Comparison of ENCODE assay signal across 18 cellular contexts in genomic region chr5:57258052-57258451, GRCh38.
DNase-seq lines count a peak whose midpoint lies in the region; ATAC-seq, FAIRE-seq and TF ChIP-seq lines count a peak whose summit lies in the region.
"Had no signal": no experiment of that assay in that cellular context is flagged by ENCODE, and none has a peak within 500 bp of the region (broad histone marks: within the 10 kb centered on the region; RNA-seq: fewer than 3 reads in every experiment).

No MANE protein-coding gene starts in this region.

- no peaks in the 10 kb centered on the region for H3K9me3 Mint-ChIP-seq in activated T-cell treated with anti-CD3 and anti-CD28 coated beads, Interleukin-2, amount 50 U/mL, for 4 hours
- H3K9me3 Mint-ChIP-seq in WTC11 (no peaks in the 10 kb centered on the region), progenitor cell of endocrine pancreas (ENCODE audit: low read depth) (no peaks in the 10 kb centered on the region)
- H3K9me3 Mint-ChIP-seq: HFFc6 had no signal

- RAD21 ChIA-PET in GM12878 (lab: Charles Lee; ENCODE audit: unreplicated experiment): no interaction called here

- no peaks in the 10 kb centered on the region for H3K27me3 Mint-ChIP-seq in activated T-cell treated with anti-CD3 and anti-CD28 coated beads, Interleukin-2, amount 50 U/mL, for 4 hours (ENCODE audit: low read depth)
- H3K27me3 Mint-ChIP-seq in WTC11 (ENCODE audit: low read depth) (no peaks in the 10 kb centered on the region), progenitor cell of endocrine pancreas (no peaks in the 10 kb centered on the region)

- H3K79me2 ChIP-seq in GM12878 (ENCODE audit: control insufficient read depth, insufficient read depth, low read length): no peaks in the 10 kb centered on the region; the same call in 1 of the 2 replicates

- H3K4me1 ChIP-seq in GM12878 (ENCODE audit: control insufficient read depth, insufficient read depth, low read length): no peaks in the 10 kb centered on the region
- H3K4me1 ChIP-seq: Peyer's patch had no signal

- BruUV-seq in GM12878 (replicated peaks; lab: Mats Ljungman, UMichigan): no TSS peak

- DNase-seq in activated T-cell treated with anti-CD3 and anti-CD28 coated beads, Interleukin-2, amount 50 U/mL, for 4 hours: no peak
- no peak for DNase-seq in activated T-cell treated with anti-CD3 and anti-CD28 coated beads for 4 hours
- no peak for DNase-seq in WTC11 (ENCODE audit: low spot score)
- no peak for DNase-seq in GM12878 (ENCODE audit: low read depth, low spot score)
- DNase-seq in progenitor cell of endocrine pancreas (ENCODE audit: low spot score, unreplicated experiment): no peak
- DNase-seq in G401 (ENCODE audit: low spot score): no peak
- DNase-seq: ACHN, DMS 273 treated with DMSO at 0.1 percent for 48 hours, HFFc6, MG63, NCI-H1417, NCI-H1930, NCI-H2171, NCI-H774, Peyer's patch, Right ventricle myocardium superior had no signal

- peak; percentile 32 to 51 for ATAC-seq in activated T-cell treated with anti-CD3 and anti-CD28 coated beads, Interleukin-2, amount 50 U/mL, for 4 hours
- ATAC-seq in WTC11: no peak
- no peak for ATAC-seq in GM12878
- no peak for ATAC-seq in HG03108 (IDR thresholded peaks at IDR 0.05; ENCODE audit: unreplicated experiment)
- no peak for ATAC-seq in HG02678 (IDR thresholded peaks at IDR 0.05; ENCODE audit: unreplicated experiment)

- CTCF ChIA-PET in WTC11 (lab: Charles Lee) (no interaction called here), GM12878 (lab: Yijun Ruan, JAX) (no interaction called here)

- peaks cover 51% of the 10 kb centered on the region for H3K36me3 Mint-ChIP-seq in activated T-cell treated with anti-CD3 and anti-CD28 coated beads, Interleukin-2, amount 50 U/mL, for 4 hours (ENCODE audit: insufficient read depth)
- H3K36me3 Mint-ChIP-seq in WTC11: peaks cover 56% of the 10 kb centered on the region
- H3K36me3 Mint-ChIP-seq in progenitor cell of endocrine pancreas (ENCODE audit: insufficient read depth): peaks cover 30% of the 10 kb centered on the region

- H3K27ac ChIP-seq in GM12878 (ENCODE audit: control insufficient read depth, insufficient read depth): no peak overlapping the region
- H3K27ac ChIP-seq: Peyer's patch had no signal

- H3K27ac Mint-ChIP-seq in WTC11 (peak overlapping the region; percentile 0; the same call in 1 of the 2 replicates), progenitor cell of endocrine pancreas (peak overlapping the region; percentile 0)
- H3K27ac Mint-ChIP-seq: HFFc6 had no signal

- no peak overlapping the region for H3K4me3 ChIP-seq in GM12878
- H3K4me3 ChIP-seq: MG63, Peyer's patch had no signal

- H3K36me3 ChIP-seq in GM12878 (ENCODE audit: control insufficient read depth in 2 of 2, insufficient read depth in 2 of 2, low read length in 1 of 2): peaks cover under 1 to 24% of the 10 kb centered on the region in 2 experiments; a peak in 3 of 4 replicates

- H3K27me3 ChIP-seq in GM12878 (replicated peaks in 1 of 2; ENCODE audit: control insufficient read depth in 2 of 2, insufficient read depth in 2 of 2, low read length in 1 of 2): no peaks in the 10 kb centered on the region
- H3K27me3 ChIP-seq: MG63, Peyer's patch had no signal

- POLR2A ChIA-PET in WTC11 (lab: Charles Lee): no interaction called here
- POLR2A ChIA-PET in GM12878 (lab: Charles Lee): no interaction called here

- no peaks in the 10 kb centered on the region for H4K20me1 ChIP-seq in GM12878 (ENCODE audit: control insufficient read depth, insufficient read depth)

- 53% methylated on average over 4 of the region's 4 CpGs for WGBS in GM12878 (ENCODE audit: insufficient coverage, insufficient replicate concordance, low lambda C conversion rate, missing lambda C conversion rate)

- in situ Hi-C loops in GM12878 (cut with MboI) (no loop called here), G401 (cut with HindIII; ENCODE audit: low sequenced_read_pairs) (loop anchor here (25.0 kb wide), 1 partner anchor 346 kb away; the partner anchor contains the start of gene SETD9)

- FAIRE-seq in GM12878 (lab: Jason Lieb, UNC): peak; percentile 38

- no peak for TF ChIP-seq EP300 in GM12878 (IDR thresholded peaks at IDR 0.05; ENCODE audit: borderline replicate concordance in 1 of 2, control insufficient read depth in 1 of 2, low read depth in 2 of 2, low read length in 2 of 2)

- H2AFZ ChIP-seq in GM12878 (ENCODE audit: control insufficient read depth, low read depth, low read length): no peak overlapping the region

- H3K9me3 ChIP-seq in GM12878 (replicated peaks; ENCODE audit: control insufficient read depth, insufficient read depth, low read length): no peaks in the 10 kb centered on the region
- H3K9me3 ChIP-seq: MG63, Peyer's patch had no signal

- no peak overlapping the region for H3K4me2 ChIP-seq in GM12878 (ENCODE audit: control insufficient read depth, insufficient read depth)

- SMC1A ChIA-PET in GM12878 (lab: Charles Lee; ENCODE audit: uncharacterized antibody, unreplicated experiment): no interaction called here

- no peak for TF ChIP-seq RAD21 in GM12878 (IDR thresholded peaks at IDR 0.05; ENCODE audit: insufficient read depth, low read depth, low read length)

- no peak overlapping the region for H3K9ac ChIP-seq in GM12878 (ENCODE audit: control insufficient read depth, insufficient read depth, low read length)

- peaks cover 24% of the 10 kb centered on the region for H3K4me1 Mint-ChIP-seq in activated T-cell treated with anti-CD3 and anti-CD28 coated beads, Interleukin-2, amount 50 U/mL, for 4 hours (ENCODE audit: low read depth)
- H3K4me1 Mint-ChIP-seq in WTC11: no peaks in the 10 kb centered on the region
- H3K4me1 Mint-ChIP-seq in progenitor cell of endocrine pancreas (ENCODE audit: low read depth): no peaks in the 10 kb centered on the region

- no peak overlapping the region for H3K4me3 Mint-ChIP-seq in activated T-cell treated with anti-CD3 and anti-CD28 coated beads, Interleukin-2, amount 50 U/mL, for 4 hours
- no peak overlapping the region for H3K4me3 Mint-ChIP-seq in WTC11
- no peak overlapping the region for H3K4me3 Mint-ChIP-seq in progenitor cell of endocrine pancreas (ENCODE audit: low read depth)
- H3K4me3 Mint-ChIP-seq: HFFc6 had no signal

- TF ChIP-seq CTCF in WTC11 (IDR thresholded peaks at IDR 0.05) (no peak), GM12878 (IDR thresholded peaks at IDR 0.05 in 2 of 3, conservative IDR thresholded peaks at IDR 0.05 in 1 of 3; ENCODE audit: control insufficient read depth in 2 of 3, extremely low read depth in 1 of 3, insufficient read depth in 1 of 3, low read depth in 3 of 3, low read length in 3 of 3) (no peak), progenitor cell of endocrine pancreas (IDR thresholded peaks at IDR 0.05; ENCODE audit: unreplicated experiment) (no peak)

- no peak for TF ChIP-seq POLR2A in GM12878 (IDR thresholded peaks at IDR 0.05; ENCODE audit: low read depth, low read length)

- intact Hi-C loops in GM12878 (cut with micrococcal nuclease; ENCODE audit: unreplicated experiment): no loop called here

TF ChIP-seq in WTC11, 78 proteins besides CTCF, POLR2A, EP300 and RAD21:
- no peak for TF ChIP-seq ATF2 (CRISPR knock-in tag; IDR thresholded peaks at IDR 0.05; ENCODE audit: borderline replicate concordance, low read depth)
- no peak for TF ChIP-seq ZBTB21 (CRISPR knock-in tag; IDR thresholded peaks at IDR 0.05; ENCODE audit: borderline replicate concordance)
- TF ChIP-seq IRF2 (CRISPR knock-in tag; IDR thresholded peaks at IDR 0.05; ENCODE audit: borderline replicate concordance, low read depth): no peak
- no peak for TF ChIP-seq MLX (CRISPR knock-in tag; IDR thresholded peaks at IDR 0.05)

TF ChIP-seq in GM12878, 131 proteins besides CTCF, POLR2A, EP300 and RAD21:
- TF ChIP-seq NBN (IDR thresholded peaks at IDR 0.05) (no peak), RB1 (IDR thresholded peaks at IDR 0.05; ENCODE audit: borderline replicate concordance) (no peak), RAD51 (IDR thresholded peaks at IDR 0.05) (no peak), BHLHE40 (IDR thresholded peaks at IDR 0.05; ENCODE audit: borderline replicate concordance in 1 of 2, low read depth in 2 of 2, low read length in 1 of 2) (no peak), RBBP5 (conservative IDR thresholded peaks at IDR 0.05) (no peak), BCL11A (IDR thresholded peaks at IDR 0.05; ENCODE audit: low read depth, low read length) (no peak)

Comparison
In these comparisons a context has a peak if more than half of its experiments do, and no peak if none do; other contexts are left out.
1. ATAC-seq: peak in activated T-cell treated with anti-CD3 and anti-CD28 coated beads, Interleukin-2, amount 50 U/mL, for 4 hours (2 of 2); none in WTC11 (single experiment), GM12878 (single experiment), HG03108 (single experiment) and HG02678 (single experiment).